In the genomic region with DNA sequence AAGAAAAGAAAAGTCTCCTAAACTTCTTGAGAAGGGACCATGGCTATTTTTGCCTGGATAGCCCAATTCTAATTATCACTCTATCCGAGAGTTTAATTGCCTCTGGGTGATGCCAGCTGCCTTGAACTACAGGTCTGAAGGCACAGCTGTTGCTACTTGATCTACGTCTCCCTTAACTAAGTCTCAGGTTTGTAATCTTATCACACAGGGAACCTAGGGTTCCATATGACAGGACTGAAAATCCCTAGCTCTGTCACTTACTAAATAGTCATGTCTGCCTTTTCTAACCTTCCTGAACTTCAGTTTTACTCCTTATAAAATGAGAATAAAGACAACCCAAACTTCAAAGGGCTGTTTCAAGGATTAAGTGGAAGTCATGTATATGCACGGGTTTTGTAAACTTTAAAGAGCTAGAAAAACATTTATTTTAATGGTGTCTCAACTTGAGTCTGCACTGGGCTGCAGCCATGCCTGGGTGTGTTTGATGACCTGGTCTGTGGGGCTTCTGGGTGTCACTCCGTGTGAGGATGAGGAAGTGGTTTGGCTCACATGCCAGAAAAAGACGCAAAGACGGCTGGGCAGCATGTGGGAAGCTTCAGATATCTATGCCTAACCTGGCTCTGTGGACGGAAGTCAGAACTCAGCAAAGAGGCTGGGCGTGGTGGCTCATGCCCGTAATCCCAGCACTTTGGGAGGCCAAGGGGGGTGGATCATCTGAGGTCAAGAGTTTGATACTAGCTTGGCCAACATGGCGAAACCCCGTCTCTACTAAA, we compare ENCODE assay signal across 8 cellular contexts.
A peak's percentile ranks its signal among the peaks of the same experiment; 100 is the strongest.
DNase-seq lines count a peak whose midpoint lies in the region; ATAC-seq, FAIRE-seq and TF ChIP-seq lines count a peak whose summit lies in the region.

No MANE protein-coding gene starts in this region.

- no peaks in the 10 kb centered on the region for H3K79me2 ChIP-seq in mammary epithelial cell (ENCODE audit: insufficient read depth, low read length)

- POLR2A ChIA-PET in T-cell (lab: Charles Lee), result interaction anchor here in 1 of 2 donors (0.7 kb wide), 1 partner anchor 177 kb away, joined by 3 read pairs; no protein-coding TSS in a partner anchor

- no peaks in the 10 kb centered on the region for H3K9me3 Mint-ChIP-seq in T-cell

- in situ Hi-C loops in mammary epithelial cell (cut with MboI; ENCODE audit: low sequenced_read_pairs in 2 of 2), result no loop called here

- no TSS peak for BruUV-seq in mammary epithelial cell (replicated peaks; lab: Mats Ljungman, UMichigan)

- H3K4me2 ChIP-seq in mammary epithelial cell (ENCODE audit: insufficient read depth, low read depth, low read length), result no peak overlapping the region

- H3K27me3 ChIP-seq in heart left ventricle, result no peaks in the 10 kb centered on the region
- no peaks in the 10 kb centered on the region for H3K27me3 ChIP-seq in mammary epithelial cell (ENCODE audit: insufficient read depth, low read length)

- no peaks in the 10 kb centered on the region for H4K20me1 ChIP-seq in mammary epithelial cell (ENCODE audit: insufficient read depth, low read length)

- H3K9ac ChIP-seq in mammary epithelial cell (ENCODE audit: insufficient read depth, low read length), result no peak overlapping the region

- intact Hi-C loops in heart left ventricle (cut with DNase I), result no loop called here
- intact Hi-C loops in mammary epithelial cell (cut with micrococcal nuclease), result no loop called here

- peak overlapping the region; percentile 33 to 69 for H3K27ac Mint-ChIP-seq in T-cell

- ATAC-seq in GM18907 (IDR thresholded peaks at IDR 0.05; ENCODE audit: unreplicated experiment) (peak; percentile 89), HG03159 (IDR thresholded peaks at IDR 0.05; ENCODE audit: unreplicated experiment) (peak; percentile 67), T-cell (replicated peaks in 1 of 4) (peak; percentile 39 to 78 (median 66)), heart left ventricle (peak; percentile 36 to 83 (median 59))

- CTCF ChIA-PET in T-cell (lab: Charles Lee) (interaction anchor here (0.6 to 0.8 kb wide), 2 partner anchors 458 to 766 kb away, joined by 3 read pairs; no protein-coding TSS in a partner anchor), mammary epithelial cell (lab: Charles Lee; ENCODE audit: low non-redundant PET) (no interaction called here)

- H3K4me3 ChIP-seq in heart left ventricle (no peak overlapping the region), mammary epithelial cell (replicated peaks in 1 of 3; ENCODE audit: insufficient read depth in 1 of 3, low read depth in 2 of 3, low read length in 3 of 3) (no peak overlapping the region)

- no peaks in the 10 kb centered on the region for H3K27me3 Mint-ChIP-seq in T-cell

- H3K27ac ChIP-seq in heart left ventricle (peak overlapping the region in 1 of 12 donors; percentile 62), mammary epithelial cell (ENCODE audit: insufficient read depth, low read depth, low read length) (no peak overlapping the region)

- no peak for TF ChIP-seq POLR2A in heart left ventricle (IDR thresholded peaks at IDR 0.05)

- 72 to 84% (median 73%) methylated on average over 11 of the region's 11 CpGs for WGBS in heart left ventricle, 4 donors
- 86% methylated on average over 9 of the region's 11 CpGs for WGBS in mammary epithelial cell (ENCODE audit: low coverage, missing lambda C conversion rate)

- dilution Hi-C loops in mammary epithelial cell (cut with HindIII; ENCODE audit: low sequenced_read_pairs), result no loop called here

- peak overlapping the region in 2 of 3 donors; percentile 51 to 65 for H3K4me3 Mint-ChIP-seq in T-cell

- no peak overlapping the region for H2AFZ ChIP-seq in mammary epithelial cell (ENCODE audit: low read depth, low read length)

- H3K9me3 ChIP-seq in heart left ventricle (no peaks in the 10 kb centered on the region), mammary epithelial cell (replicated peaks; ENCODE audit: insufficient read depth, low read length) (no peaks in the 10 kb centered on the region)

- DNase-seq in A172 (ENCODE audit: low spot score) (peak; percentile 84), T-cell (peak in 30 of 34 experiments; percentile 4 to 58 (median 13)), heart left ventricle (peak in 4 of 5 donors; percentile 27 to 54 (median 44)), urothelium cell line (ENCODE audit: low spot score) (peak; percentile 40), mammary epithelial cell (no peak), NCI-H1092 treated with DMSO at 0.1 percent for 48 hours (lab: John Stamatoyannopoulos, UW) (no peak)

- FAIRE-seq in urothelium cell line (lab: Jason Lieb, UNC), result no peak

- H3K36me3 ChIP-seq in heart left ventricle (no peaks in the 10 kb centered on the region), mammary epithelial cell (ENCODE audit: insufficient read depth, low read length) (no peaks in the 10 kb centered on the region)

- H3K4me1 ChIP-seq in heart left ventricle (peaks cover 0 to 18% (median 0%) of the 10 kb centered on the region in 12 donors), mammary epithelial cell (ENCODE audit: insufficient read depth, low read length) (no peaks in the 10 kb centered on the region)

- no peaks in the 10 kb centered on the region for H3K36me3 Mint-ChIP-seq in T-cell

- TF ChIP-seq CTCF in heart left ventricle (IDR thresholded peaks at IDR 0.05) (no peak), mammary epithelial cell (conservative IDR thresholded peaks at IDR 0.05 in 1 of 2, IDR thresholded peaks at IDR 0.05 in 1 of 2; ENCODE audit: extremely low read depth in 1 of 2, insufficient read depth in 1 of 2, low read depth in 1 of 2, low read length in 2 of 2) (no peak)

- peaks cover 30 to 41% (median 38%) of the 10 kb centered on the region in 3 donors for H3K4me1 Mint-ChIP-seq in T-cell

Comparison
In these comparisons a context has a peak if more than half of its experiments do, and no peak if none do; other contexts are left out.
1. DNase-seq: peak in A172 (single experiment), T-cell (30 of 34), heart left ventricle (4 of 5) and urothelium cell line (single experiment); none in mammary epithelial cell (single experiment) and NCI-H1092 treated with DMSO at 0.1 percent for 48 hours (single experiment).
2. Peak in every context shown above with its lines, with median percentiles within 50 percentile points of each other: ATAC-seq.